In the genomic region with DNA sequence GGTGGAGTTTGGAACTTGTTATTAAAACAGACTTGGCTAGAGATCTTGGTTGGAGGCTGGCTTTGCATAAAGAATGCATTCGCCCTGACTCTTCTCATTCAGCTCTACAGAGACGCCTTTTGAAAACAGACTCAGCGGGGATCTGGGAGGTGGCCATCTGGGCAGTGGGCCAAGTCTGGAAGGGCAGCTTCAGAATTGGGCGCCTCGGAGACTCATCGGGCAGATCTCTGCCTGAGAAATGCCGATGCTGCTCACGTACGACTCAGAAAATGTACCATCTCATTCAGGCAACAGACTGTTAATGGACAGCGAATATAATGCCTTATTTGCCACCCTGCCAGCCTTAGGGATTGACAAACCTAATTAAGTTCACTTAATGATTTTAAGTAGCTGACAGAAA, we compare ENCODE assay signal across 8 cellular contexts.
DNase-seq lines count a peak whose midpoint lies in the region; ATAC-seq and TF ChIP-seq lines count a peak whose summit lies in the region.

No MANE protein-coding gene starts in this region.

- TF ChIP-seq POLR2A in stomach (IDR thresholded peaks at IDR 0.05), result no peak

- no peak for TF ChIP-seq EP300 in stomach (IDR thresholded peaks at IDR 0.05)

- no peak overlapping the region for H3K9ac ChIP-seq in NT2/D1 (ENCODE audit: insufficient read length, low read depth)

- H3K9me3 ChIP-seq in NT2/D1 (ENCODE audit: insufficient read depth, low read length) (no peaks in the 10 kb centered on the region), stomach (no peaks in the 10 kb centered on the region)

- H3K27me3 ChIP-seq in NT2/D1 (ENCODE audit: insufficient read depth, insufficient read length), result peaks cover 4% of the 10 kb centered on the region
- H3K27me3 ChIP-seq in stomach, result peaks cover 0 to 18% (median 0%) of the 10 kb centered on the region in 3 donors

- H3K36me3 ChIP-seq in NT2/D1 (ENCODE audit: insufficient read depth, insufficient read length, low read length), result no peaks in the 10 kb centered on the region
- no peaks in the 10 kb centered on the region for H3K36me3 ChIP-seq in stomach

- intact Hi-C loops in stomach (cut with DNase I; ENCODE audit: low total_unique reads), result no loop called here

- no peak for TF ChIP-seq CTCF in stomach (IDR thresholded peaks at IDR 0.05)

- H3K4me3 ChIP-seq in NT2/D1 (ENCODE audit: insufficient read length, low read depth), result no peak overlapping the region
- H3K4me3 ChIP-seq in stomach, result no peak overlapping the region

- 47 to 63% (median 51%) methylated on average over 10 of the region's 10 CpGs for WGBS in stomach, 5 donors

- H3K4me1 ChIP-seq in NT2/D1 (ENCODE audit: insufficient read depth, insufficient read length) (peaks cover 8% of the 10 kb centered on the region), stomach (peaks cover 0 to 12% (median 0%) of the 10 kb centered on the region in 4 donors)

- ATAC-seq in GM21529 (IDR thresholded peaks at IDR 0.05; ENCODE audit: unreplicated experiment), result no peak

- H3K27ac ChIP-seq in stomach, result no peak overlapping the region

- DNase-seq in NCI-H82 (lab: John Stamatoyannopoulos, UW) (peak; percentile 9), NCI-H82 treated with DMSO at 0.1 percent for 48 hours (lab: John Stamatoyannopoulos, UW; ENCODE audit: unreplicated experiment) (no peak), NT2/D1 (ENCODE audit: low read depth, low spot score) (peak; percentile 63), fibroblast of the conjunctiva (ENCODE audit: low read depth) (peak; percentile 50), stomach (peak; percentile 30), UCSD-AML1 (lab: John Stamatoyannopoulos, UW; ENCODE audit: unreplicated experiment) (no peak)
- no peak for DNase-seq in stimulated activated CD4-positive, alpha-beta T cell treated with anti-CD3 and anti-CD28 coated beads, Interleukin-1b, Interleukin-23, amount 100 ng/mL, for 48 hours

Comparison
In these comparisons a context has a peak if more than half of its experiments do, and no peak if none do; other contexts are left out.
1. DNase-seq: peak in NCI-H82 (single experiment), NT2/D1 (single experiment), fibroblast of the conjunctiva (single experiment) and stomach (single experiment); none in NCI-H82 treated with DMSO at 0.1 percent for 48 hours (single experiment), UCSD-AML1 (single experiment) and stimulated activated CD4-positive, alpha-beta T cell treated with anti-CD3 and anti-CD28 coated beads, Interleukin-1b, Interleukin-23, amount 100 ng/mL, for 48 hours (single experiment).